ENCODE assay signal across 1 cellular context in genomic region chr6:20230720-20231119, GRCh38.
TF ChIP-seq lines count a peak whose summit lies in the region.

No MANE protein-coding gene starts in this region.

TF ChIP-seq in K562, 482 proteins besides CTCF, POLR2A, EP300 and RAD21 (continued from another document):
- no peak for TF ChIP-seq IRF9 (tag; IDR thresholded peaks at IDR 0.05)
- no peak for TF ChIP-seq NFIC (IDR thresholded peaks at IDR 0.05)
- TF ChIP-seq THRB (CRISPR knock-in tag; conservative IDR thresholded peaks at IDR 0.05), result no peak
- no peak for TF ChIP-seq KLF10 (CRISPR knock-in tag; IDR thresholded peaks at IDR 0.05)
- TF ChIP-seq NFXL1 (CRISPR knock-in tag; IDR thresholded peaks at IDR 0.05), result no peak
TF ChIP-seq in K562: peak in this region for 0.
